Comparison of ENCODE assay signal across 13 cellular contexts in the genomic region with DNA sequence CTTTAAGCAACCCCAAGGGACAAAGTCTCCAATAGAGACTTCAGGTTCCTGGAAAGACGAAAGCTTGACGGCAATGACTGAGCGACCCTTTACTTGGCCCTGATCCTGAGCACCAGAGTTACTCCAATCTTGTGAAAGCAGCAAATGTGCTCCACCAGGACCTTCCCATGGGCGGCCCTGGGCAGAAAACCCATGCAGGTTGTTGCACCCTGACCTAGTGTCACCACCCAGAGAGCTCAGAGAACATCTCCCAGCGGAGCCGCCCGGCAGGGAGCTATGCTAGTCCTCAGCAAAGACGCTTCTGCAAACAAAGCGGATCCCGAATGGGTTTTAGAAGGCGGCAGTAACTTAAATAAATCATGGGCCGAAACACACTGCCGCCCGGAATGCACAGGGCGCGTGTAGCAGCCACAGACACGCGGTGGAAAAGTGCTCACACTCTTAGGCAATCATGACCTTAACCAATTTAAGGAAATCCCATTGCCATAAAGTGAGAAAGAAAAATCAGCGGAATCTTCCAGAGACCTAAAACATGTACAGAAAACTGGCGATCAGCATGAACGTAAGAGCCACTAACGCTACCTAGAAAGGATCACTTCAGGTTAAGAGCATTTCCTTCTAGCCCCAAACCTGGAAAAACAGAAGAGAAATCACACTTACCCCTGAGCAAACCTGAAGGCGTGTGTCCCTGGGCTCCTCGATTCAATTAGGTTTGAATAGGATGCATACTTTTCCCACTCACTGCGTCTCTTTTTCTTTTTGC. TPM values are rescaled to one million over a fixed set of nuclear protein-coding genes. Genes with fewer than 3 reads are reported as not detected.
DNase-seq lines count a peak whose midpoint lies in the region; ATAC-seq and TF ChIP-seq lines count a peak whose summit lies in the region.
"Had no signal": no experiment of that assay in that cellular context is flagged by ENCODE, and none has a peak within 500 bp of the region (broad histone marks: within the 10 kb centered on the region; RNA-seq: fewer than 3 reads in every experiment).

No MANE protein-coding gene starts in this region.

- H3K9me3 ChIP-seq in osteoblast (ENCODE audit: low read depth, low read length): no peaks in the 10 kb centered on the region
- no peaks in the 10 kb centered on the region for H3K9me3 ChIP-seq in upper lobe of right lung
- H3K9me3 ChIP-seq: neutrophil had no signal

- TF ChIP-seq CTCF in fibroblast of the aortic adventitia (IDR thresholded peaks at IDR 0.05; ENCODE audit: insufficient read depth, low read length) (no peak), osteoblast (IDR thresholded peaks at IDR 0.05; ENCODE audit: extremely low read depth, low read depth, low read length) (no peak), upper lobe of right lung (IDR thresholded peaks at IDR 0.05) (no peak)

- no peak overlapping the region for H2AFZ ChIP-seq in osteoblast (ENCODE audit: low read length)

- peak overlapping the region; percentile 97 for H3K4me2 ChIP-seq in osteoblast (ENCODE audit: insufficient read depth, low read length)

- peaks cover 68% of the 10 kb centered on the region for H3K79me2 ChIP-seq in osteoblast (ENCODE audit: insufficient read depth, low read length)

- H3K27me3 ChIP-seq in osteoblast (ENCODE audit: insufficient read depth, low read length) (no peaks in the 10 kb centered on the region), upper lobe of right lung (no peaks in the 10 kb centered on the region)

- H3K27ac ChIP-seq in osteoblast (ENCODE audit: low read depth, low read length) (peak overlapping the region; percentile 96), upper lobe of right lung (peak overlapping the region; percentile 73)
- H3K27ac ChIP-seq: neutrophil had no signal

- DNase-seq in amniotic epithelial cell (ENCODE audit: low read depth) (peak; percentile 54), fibroblast of the aortic adventitia (ENCODE audit: low read depth) (peak; percentile 53), osteoblast (ENCODE audit: insufficient read length, low spot score, missing footprints) (no peak), upper lobe of right lung (no peak), OCI-M1 (lab: John Stamatoyannopoulos, UW) (no peak), NCI-H2227 (lab: John Stamatoyannopoulos, UW; ENCODE audit: unreplicated experiment) (no peak)
- DNase-seq: activated naive CD4-positive, alpha-beta T cell treated with anti-CD3 and anti-CD28 coated beads, Interleukin-2, amount 50 U/mL, for 16 hours; effector memory CD8-positive, alpha-beta T cell; NCI-H1436; T-cell had no signal

- ATAC-seq in upper lobe of right lung (no peak), HG03280 (IDR thresholded peaks at IDR 0.05; ENCODE audit: unreplicated experiment) (no peak)
- ATAC-seq: effector memory CD8-positive, alpha-beta T cell; GM12878; T-cell had no signal

- peaks cover 41% of the 10 kb centered on the region for H3K4me1 ChIP-seq in osteoblast (ENCODE audit: insufficient read depth, low read length)
- H3K4me1 ChIP-seq in upper lobe of right lung: no peaks in the 10 kb centered on the region

- H3K4me3 ChIP-seq in fibroblast of the aortic adventitia (ENCODE audit: low read depth, low read length) (peak overlapping the region; percentile 96), osteoblast (ENCODE audit: insufficient read depth, low read length) (peak overlapping the region; percentile 86), upper lobe of right lung (peak overlapping the region; percentile 40)
- H3K4me3 ChIP-seq: GM12878 had no signal

- H4K20me1 ChIP-seq in osteoblast (ENCODE audit: insufficient read depth, low read length): peaks cover 14% of the 10 kb centered on the region

- H3K36me3 ChIP-seq in osteoblast (ENCODE audit: insufficient read depth, low read length): peaks cover 17% of the 10 kb centered on the region
- H3K36me3 ChIP-seq in upper lobe of right lung: no peaks in the 10 kb centered on the region
- H3K36me3 ChIP-seq: neutrophil had no signal

- intact Hi-C loops in upper lobe of right lung (cut with DNase I): no loop called here

RNA-seq across cellular contexts. Expression of a gene that starts 0.5 kb away (rescaled TPM):
- 1,372 and 1,478 TPM in 2 replicates for total RNA-seq in fibroblast of the aortic adventitia (ENCODE audit: low replicate concordance)
- 4,017 and 4,247 TPM in 2 replicates for total RNA-seq in osteoblast
- 119 TPM for total RNA-seq in upper lobe of right lung

Comparison
In these comparisons a context has a peak if more than half of its experiments do, and no peak if none do; other contexts are left out.
1. DNase-seq: peak in amniotic epithelial cell (single experiment) and fibroblast of the aortic adventitia (single experiment); none in osteoblast (single experiment), upper lobe of right lung (single experiment), OCI-M1 (single experiment) and NCI-H2227 (single experiment).
2. H3K4me3 ChIP-seq: peak in every context shown above with its lines; median percentile 96 in fibroblast of the aortic adventitia; 86 in osteoblast; 40 in upper lobe of right lung.
3. RNA of a gene that starts 0.5 kb away (total RNA-seq): 4,017 to 4,247 TPM in osteoblast and 1,372 to 1,478 TPM in fibroblast of the aortic adventitia; 119 TPM in upper lobe of right lung (single experiment); every median in the first group is over 10 times any median in the second.